In genomic region chr1:27402349-27402754, GRCh38 we compare ENCODE assay signal across 8 cellular contexts. TPM values are rescaled to one million over a fixed set of nuclear protein-coding genes. Genes with fewer than 3 reads are reported as not detected.
DNase-seq lines count a peak whose midpoint lies in the region; ATAC-seq and TF ChIP-seq lines count a peak whose summit lies in the region.

No MANE protein-coding gene starts in this region.

- H3K4me1 Mint-ChIP-seq in CD4-positive, alpha-beta T cell (ENCODE audit: low read depth): peaks cover 37% of the 10 kb centered on the region
- peaks cover 5% of the 10 kb centered on the region for H3K4me1 Mint-ChIP-seq in activated CD4-positive, alpha-beta T cell treated with anti-CD3 and anti-CD28 coated beads, Interleukin-2, amount 10 ng/mL, durations not matched to agents 24 days and 14 days

- no peaks in the 10 kb centered on the region for H3K27me3 ChIP-seq in CD4-positive, alpha-beta T cell (ENCODE audit: control insufficient read depth, insufficient read depth, low read length)
- no peaks in the 10 kb centered on the region for H3K27me3 ChIP-seq in sigmoid colon

- H3K9me3 ChIP-seq in CD4-positive, alpha-beta T cell (ENCODE audit: control insufficient read depth, low read length): no peaks in the 10 kb centered on the region
- no peaks in the 10 kb centered on the region for H3K9me3 ChIP-seq in sigmoid colon

- POLR2A ChIA-PET in CD4-positive, alpha-beta T cell (lab: Charles Lee): interaction anchor here (0.6 to 1.9 kb wide), 6 partner anchors 28 to 429 kb away, joined by 3 to 6 read pairs (median 4); partner anchors contain the start of gene PPP1R8

- peaks cover 5 to 14% (median 10%) of the 10 kb centered on the region in 4 donors for H3K36me3 ChIP-seq in sigmoid colon

- H3K27ac ChIP-seq in CD4-positive, alpha-beta T cell (ENCODE audit: low read depth, low read length): peak overlapping the region; percentile 10
- H3K27ac ChIP-seq in sigmoid colon: peak overlapping the region; percentile 79 to 88 (median 81)

- H3K27ac Mint-ChIP-seq in CD4-positive, alpha-beta T cell: peak overlapping the region; percentile 85
- no peak overlapping the region for H3K27ac Mint-ChIP-seq in activated CD4-positive, alpha-beta T cell treated with anti-CD3 and anti-CD28 coated beads, Interleukin-2, amount 10 ng/mL, durations not matched to agents 24 days and 14 days

- DNase-seq in CD4-positive, alpha-beta T cell: peak in 1 of 10 experiments; percentile 19
- DNase-seq in HPDE6-E6E7 (ENCODE audit: extremely low spot score): peak; percentile 60
- DNase-seq in astrocyte of the hippocampus (ENCODE audit: low read depth, low spot score): peak; percentile 81
- peak; percentile 64 for DNase-seq in iPS-NIHi11 (ENCODE audit: low spot score)
- peak; percentile 91 for DNase-seq in sigmoid colon
- DNase-seq in GM20000 (ENCODE audit: low spot score): no peak
- DNase-seq in activated CD4-positive, alpha-beta T cell treated with anti-CD3 and anti-CD28 coated beads, Interleukin-2, amount 10 ng/mL, durations not matched to agents 24 days and 14 days: no peak

- TF ChIP-seq CTCF in CD4-positive, alpha-beta T cell (IDR thresholded peaks at IDR 0.05): no peak
- TF ChIP-seq CTCF in sigmoid colon (IDR thresholded peaks at IDR 0.05) (peak; percentile 14 to 60 (median 44)), GM20000 (IDR thresholded peaks at IDR 0.05; ENCODE audit: extremely low read depth, missing control alignments) (no peak)

- no peak for ATAC-seq in CD4-positive, alpha-beta T cell (ENCODE audit: poor library complexity)
- no peak for ATAC-seq in GM18505 (IDR thresholded peaks at IDR 0.05; ENCODE audit: unreplicated experiment)

- CTCF ChIA-PET in CD4-positive, alpha-beta T cell (lab: Charles Lee): interaction anchor here (0.8 to 1.3 kb wide), 4 partner anchors 36 to 106 kb away, joined by 3 read pairs; partner anchors contain the start of gene MAP3K6

- H3K36me3 Mint-ChIP-seq in CD4-positive, alpha-beta T cell (ENCODE audit: low read depth): peaks cover 17% of the 10 kb centered on the region
- peaks cover 7% of the 10 kb centered on the region for H3K36me3 Mint-ChIP-seq in activated CD4-positive, alpha-beta T cell treated with anti-CD3 and anti-CD28 coated beads, Interleukin-2, amount 10 ng/mL, durations not matched to agents 24 days and 14 days (ENCODE audit: low read depth)

- 19 to 37% methylated on average over 8 of the region's 8 CpGs for WGBS in sigmoid colon, 2 donors

- TF ChIP-seq EP300 in sigmoid colon (IDR thresholded peaks at IDR 0.05): no peak

- H3K4me3 Mint-ChIP-seq in CD4-positive, alpha-beta T cell: no peak overlapping the region
- no peak overlapping the region for H3K4me3 Mint-ChIP-seq in activated CD4-positive, alpha-beta T cell treated with anti-CD3 and anti-CD28 coated beads, Interleukin-2, amount 10 ng/mL, durations not matched to agents 24 days and 14 days

- H3K9me3 Mint-ChIP-seq in CD4-positive, alpha-beta T cell: no peaks in the 10 kb centered on the region
- no peaks in the 10 kb centered on the region for H3K9me3 Mint-ChIP-seq in activated CD4-positive, alpha-beta T cell treated with anti-CD3 and anti-CD28 coated beads, Interleukin-2, amount 10 ng/mL, durations not matched to agents 24 days and 14 days

- intact Hi-C loops in CD4-positive, alpha-beta T cell (cut with DNase I, micrococcal nuclease): loop anchor here in 1 of 2 experiments (2.0 kb wide), 1 partner anchor 202 kb away; the partner anchor contains the start of gene AHDC1
- intact Hi-C loops in sigmoid colon (cut with DNase I): loop anchor here (5.0 kb wide), 2 partner anchors 155 to 260 kb away; no protein-coding TSS in a partner anchor
- intact Hi-C loops in activated CD4-positive, alpha-beta T cell treated with anti-CD3 and anti-CD28 coated beads, Interleukin-2, amount 10 ng/mL, durations not matched to agents 24 days and 14 days (cut with micrococcal nuclease): no loop called here

- peaks cover 0 to 83% (median 67%) of the 10 kb centered on the region in 4 donors for H3K4me1 ChIP-seq in sigmoid colon

- TF ChIP-seq POLR2A in sigmoid colon (IDR thresholded peaks at IDR 0.05) (no peak), GM18505 (IDR thresholded peaks at IDR 0.05; ENCODE audit: borderline replicate concordance, extremely low read depth, insufficient read depth, insufficient read length) (no peak)

- no peaks in the 10 kb centered on the region for H3K27me3 Mint-ChIP-seq in CD4-positive, alpha-beta T cell
- H3K27me3 Mint-ChIP-seq in activated CD4-positive, alpha-beta T cell treated with anti-CD3 and anti-CD28 coated beads, Interleukin-2, amount 10 ng/mL, durations not matched to agents 24 days and 14 days: no peaks in the 10 kb centered on the region

- H3K4me3 ChIP-seq in sigmoid colon: no peak overlapping the region

RNA-seq across cellular contexts. Expression of gene GPR3, which starts 9.9 kb away (rescaled TPM):
- under 1 TPM; 0.14 to 0.19 TPM for total RNA-seq in CD4-positive, alpha-beta T cell
- total RNA-seq in sigmoid colon: 1 to 10 TPM in 1 of 4 donors, under 1 TPM in 1, not detected in 2; 0.36 to 2.0 TPM
- polyA plus RNA-seq in sigmoid colon: under 1 TPM in 1 of 3 donors, not detected in 2; 0.54 TPM
- total RNA-seq in activated CD4-positive, alpha-beta T cell treated with anti-CD3 and anti-CD28 coated beads, Interleukin-2, amount 10 ng/mL, durations not matched to agents 24 days and 14 days: 3.3 TPM in 2 replicates

RNA-seq across cellular contexts. Expression of gene CD164L2, which starts 19.2 kb away (rescaled TPM):
- not detected for total RNA-seq in CD4-positive, alpha-beta T cell
- total RNA-seq in sigmoid colon: not detected
- 1 to 10 TPM in 2 of 3 donors, not detected in 1; 1.2 to 1.9 TPM for polyA plus RNA-seq in sigmoid colon
- total RNA-seq in activated CD4-positive, alpha-beta T cell treated with anti-CD3 and anti-CD28 coated beads, Interleukin-2, amount 10 ng/mL, durations not matched to agents 24 days and 14 days: not detected in 2 replicates

RNA-seq across cellular contexts. Expression of gene FCN3, which starts 27.7 kb away (rescaled TPM):
- not detected for total RNA-seq in CD4-positive, alpha-beta T cell
- total RNA-seq in sigmoid colon: 1 to 10 TPM in 3 of 4 donors, under 1 TPM in 1; 0.49 to 4.5 (median 1.8) TPM
- 1 to 10 TPM; 1.2 to 4.6 (median 4.1) TPM for polyA plus RNA-seq in sigmoid colon
- not detected in 2 replicates for total RNA-seq in activated CD4-positive, alpha-beta T cell treated with anti-CD3 and anti-CD28 coated beads, Interleukin-2, amount 10 ng/mL, durations not matched to agents 24 days and 14 days

RNA-seq across cellular contexts. Expression of gene MAP3K6, which starts 35.6 kb away (rescaled TPM):
- 1 to 10 TPM; 8.5 to 8.8 TPM for total RNA-seq in CD4-positive, alpha-beta T cell
- 10 to 100 TPM; 18.2 to 50.4 (median 26.8) TPM for total RNA-seq in sigmoid colon
- polyA plus RNA-seq in sigmoid colon: 10 to 100 TPM in 1 of 3 donors, 1 to 10 TPM in 2; 3.7 to 23.9 (median 9.0) TPM
- total RNA-seq in activated CD4-positive, alpha-beta T cell treated with anti-CD3 and anti-CD28 coated beads, Interleukin-2, amount 10 ng/mL, durations not matched to agents 24 days and 14 days: 13.2 and 14.7 TPM in 2 replicates

Comparison
In these comparisons a context has a peak if more than half of its experiments do, and no peak if none do; other contexts are left out.
1. DNase-seq: peak in HPDE6-E6E7 (single experiment), astrocyte of the hippocampus (single experiment), iPS-NIHi11 (single experiment) and sigmoid colon (single experiment); none in GM20000 (single experiment) and activated CD4-positive, alpha-beta T cell treated with anti-CD3 and anti-CD28 coated beads, Interleukin-2, amount 10 ng/mL, durations not matched to agents 24 days and 14 days (single experiment).
2. CTCF ChIP-seq: peak in sigmoid colon (4 of 4); none in CD4-positive, alpha-beta T cell (single experiment) and GM20000 (single experiment).